Comparison of ENCODE assay signal across 8 cellular contexts in genomic region chr14:104752735-104753527, GRCh38. TPM values are rescaled to one million over a fixed set of nuclear protein-coding genes. Genes with fewer than 3 reads are reported as not detected.
DNase-seq lines count a peak whose midpoint lies in the region; ATAC-seq, FAIRE-seq and TF ChIP-seq lines count a peak whose summit lies in the region.

TSS of gene SIVA1 (plus strand) at chr14:104753147. CDS start at chr14:104753202, 55 bp downstream.

- peak; percentile 100 for DNase-seq in GM12891 (ENCODE audit: insufficient read length, low spot score)
- DNase-seq in NCI-H1436 treated with DMSO at 0.1 percent for 48 hours (lab: John Stamatoyannopoulos, UW) = peak; percentile 87
- DNase-seq in T-cell = peak; percentile 97 to 100 (median 99)
- DNase-seq in cardiac muscle cell (ENCODE audit: low read depth in 1 of 2, low spot score in 1 of 2) = peak; percentile 99 to 100
- peak; percentile 99 for DNase-seq in tibial nerve (ENCODE audit: low spot score in 2 of 2)

- peaks cover 3% of the 10 kb centered on the region for H3K79me2 ChIP-seq in parathyroid adenoma

- no peaks in the 10 kb centered on the region for H3K27me3 Mint-ChIP-seq in T-cell

- peak within 1 kb of the TSS; percentile 88 to 93 (median 90) for H3K4me3 Mint-ChIP-seq in T-cell

- H3K4me1 Mint-ChIP-seq in T-cell = peaks cover 39 to 45% (median 40%) of the 10 kb centered on the region in 3 donors

- WGBS in adipose tissue, 3 donors = 0% methylated on average over 75 to 95 of the region's 95 CpGs
- 0 to 1% methylated on average over 31 to 81 of the region's 95 CpGs for WGBS in tibial nerve, 2 donors

- H3K36me3 ChIP-seq in cardiac muscle cell = peaks cover 8% of the 10 kb centered on the region
- no peaks in the 10 kb centered on the region for H3K36me3 ChIP-seq in parathyroid adenoma (ENCODE audit: control insufficient read depth, insufficient read depth, low read length)
- H3K36me3 ChIP-seq in tibial nerve = peaks cover 0 to 29% (median 3%) of the 10 kb centered on the region in 3 donors

- peak within 1 kb of the TSS; percentile 84 to 93 for H3K27ac Mint-ChIP-seq in T-cell

- TF ChIP-seq POLR2A in GM12891 (IDR thresholded peaks at IDR 0.05; ENCODE audit: low read depth, low read length) = peak; percentile 77
- peak; percentile 72 to 81 for TF ChIP-seq POLR2A in tibial nerve (IDR thresholded peaks at IDR 0.05)

- POLR2A ChIA-PET in T-cell (lab: Charles Lee) = interaction anchor here (0.8 to 1.3 kb wide), 2 partner anchors 11 to 17 kb away, joined by 3 to 4 read pairs; no protein-coding TSS in a partner anchor

- H3K27me3 ChIP-seq in cardiac muscle cell = no peaks in the 10 kb centered on the region
- H3K27me3 ChIP-seq in parathyroid adenoma (ENCODE audit: control insufficient read depth, insufficient read depth, low read length) = no peaks in the 10 kb centered on the region
- no peaks in the 10 kb centered on the region for H3K27me3 ChIP-seq in tibial nerve

- CTCF ChIA-PET in T-cell (lab: Charles Lee) = interaction anchor here (0.6 to 1.7 kb wide), 11 partner anchors 10 to 618 kb away, joined by 3 to 11 read pairs (median 4); partner anchors contain the start of gene ADSS1 (in 1 of the 2)

- FAIRE-seq in GM12891 (lab: Jason Lieb, UNC) = peak; percentile 100

- H3K27ac ChIP-seq in adipose tissue (ENCODE audit: low read depth, low read length) (peak within 1 kb of the TSS; percentile 22), cardiac muscle cell (peak within 1 kb of the TSS; percentile 80), parathyroid adenoma (peak within 1 kb of the TSS; percentile 49), tibial nerve (peak within 1 kb of the TSS; percentile 86 to 95 (median 93))

- peaks cover 10% of the 10 kb centered on the region for H3K36me3 Mint-ChIP-seq in T-cell

- H2AFZ ChIP-seq in parathyroid adenoma = peak within 1 kb of the TSS; percentile 82

- H3K4me3 ChIP-seq in cardiac muscle cell = peak within 1 kb of the TSS; percentile 53
- H3K4me3 ChIP-seq in parathyroid adenoma (ENCODE audit: low read depth, low read length) = peak within 1 kb of the TSS; percentile 99
- H3K4me3 ChIP-seq in tibial nerve = peak within 1 kb of the TSS; percentile 87 to 100 (median 92)

- no peaks in the 10 kb centered on the region for H3K9me3 Mint-ChIP-seq in T-cell

- peaks cover 8% of the 10 kb centered on the region for H3K4me1 ChIP-seq in cardiac muscle cell (ENCODE audit: low read depth)
- peaks cover 11% of the 10 kb centered on the region for H3K4me1 ChIP-seq in parathyroid adenoma
- H3K4me1 ChIP-seq in tibial nerve = peaks cover 0 to 58% (median 25%) of the 10 kb centered on the region in 4 donors

- H3K9me3 ChIP-seq in cardiac muscle cell (ENCODE audit: low read depth) (no peaks in the 10 kb centered on the region), parathyroid adenoma (ENCODE audit: control insufficient read depth, low read length) (no peaks in the 10 kb centered on the region), tibial nerve (no peaks in the 10 kb centered on the region)

- peak; percentile 90 to 94 for TF ChIP-seq EP300 in tibial nerve (IDR thresholded peaks at IDR 0.05)

- peak; percentile 89 for ATAC-seq in HG02840 (IDR thresholded peaks at IDR 0.05; ENCODE audit: low FRiP score, unreplicated experiment)
- peak; percentile 89 to 92 (median 92) for ATAC-seq in T-cell (replicated peaks in 1 of 4)

- TF ChIP-seq CTCF in cardiac muscle cell (IDR thresholded peaks at IDR 0.05; ENCODE audit: low read depth, low read length) (no peak), parathyroid adenoma (IDR thresholded peaks at IDR 0.05) (no peak), tibial nerve (IDR thresholded peaks at IDR 0.05) (peak in 2 of 5 experiments; percentile 18 to 36)

- H3K9ac ChIP-seq in parathyroid adenoma = peak within 1 kb of the TSS; percentile 82

- H3K4me2 ChIP-seq in parathyroid adenoma (ENCODE audit: low read length) = peak within 1 kb of the TSS; percentile 95

TF ChIP-seq in GM12891, 5 proteins besides CTCF, POLR2A, EP300 and RAD21:
- TF ChIP-seq SPI1 (IDR thresholded peaks at IDR 0.05; ENCODE audit: low read depth, low read length) (no peak), POU2F2 (IDR thresholded peaks at IDR 0.05; ENCODE audit: low read depth, low read length) (no peak), POLR2AphosphoS5 (IDR thresholded peaks at IDR 0.05; ENCODE audit: low read depth, low read length) (peak; percentile 77), PAX5 (IDR thresholded peaks at IDR 0.05; ENCODE audit: insufficient read depth, low read length, severe bottlenecking) (no peak), TAF1 (IDR thresholded peaks at IDR 0.05; ENCODE audit: low read depth, low read length) (0 out of 2 replicates have a peak, but pooled peaks have one; percentile 25)
TF ChIP-seq in GM12891: peak in this region for 2.

RNA-seq across cellular contexts. Expression of gene SIVA1, which starts in this region (rescaled TPM):
- polyA plus RNA-seq in GM12891 (2012; ENCODE audit: low read depth, missing spikeins) = 76.5 TPM
- total RNA-seq in T-cell (10 to 100 TPM; 62.3 to 93.5 (median 79.5) TPM), cardiac muscle cell (217 and 278 TPM in 2 replicates), tibial nerve (100 to 1,000 TPM; 260 to 422 (median 378) TPM)
- polyA plus RNA-seq in adipose tissue (100 to 1,000 TPM; 148 to 213 (median 182) TPM), cardiac muscle cell (124 and 145 TPM in 2 replicates)

Comparison
In these comparisons a context has a peak if more than half of its experiments do, and no peak if none do; other contexts are left out.
1. Peak in every context shown above with its lines: DNase-seq, ATAC-seq, H3K4me3 ChIP-seq and H3K27ac ChIP-seq.
2. H3K27ac ChIP-seq: peak in every context shown above with its lines; median percentile 93 in tibial nerve; 80 in cardiac muscle cell; 49 in parathyroid adenoma; 22 in adipose tissue.